In genomic region chr20:61169870-61170269, GRCh38 we compare ENCODE assay signal across 17 cellular contexts.
"Had no signal": no experiment of that assay in that cellular context is flagged by ENCODE, and none has a peak within 500 bp of the region (broad histone marks: within the 10 kb centered on the region; RNA-seq: fewer than 3 reads in every experiment).

No MANE protein-coding gene starts in this region.

- DNase-seq: effector CD8-positive, alpha-beta T cell; foreskin melanocyte; glutamatergic neuron; islet precursor cell; left colon; naive thymus-derived CD4-positive, alpha-beta T cell; posterior cingulate gyrus; sigmoid colon; stimulated activated CD4-positive, alpha-beta T cell treated with anti-CD3 and anti-CD28 coated beads, Interleukin-2, amount 100 ng/mL, for 24 hours; stimulated activated naive CD4-positive, alpha-beta T cell; stomach; substantia nigra; transverse colon had no signal

- H3K27me3 ChIP-seq: right atrium auricular region, transverse colon had no signal

- H3K27ac ChIP-seq: coronary artery, right atrium auricular region, sigmoid colon, skin epidermis, stomach, thoracic aorta, transverse colon had no signal

- H3K4me3 ChIP-seq: coronary artery, right atrium auricular region, sigmoid colon, skin epidermis, stomach, thoracic aorta, transverse colon had no signal

- H3K4me1 ChIP-seq: right atrium auricular region, sigmoid colon, stomach, transverse colon had no signal

- H3K9me3 ChIP-seq: right atrium auricular region, sigmoid colon, stomach, thoracic aorta, transverse colon had no signal

- H3K36me3 ChIP-seq: right atrium auricular region, sigmoid colon, stomach, thoracic aorta, transverse colon had no signal
